Comparison of ENCODE assay signal across 17 cellular contexts in genomic region chr7:21639206-21639868, GRCh38.
A peak's percentile ranks its signal among the peaks of the same experiment; 100 is the strongest.
DNase-seq lines count a peak whose midpoint lies in the region; ATAC-seq and TF ChIP-seq lines count a peak whose summit lies in the region.
"Had no signal": no experiment of that assay in that cellular context is flagged by ENCODE, and none has a peak within 500 bp of the region (broad histone marks: within the 10 kb centered on the region; RNA-seq: fewer than 3 reads in every experiment).

No MANE protein-coding gene starts in this region.

- H3K4me1 ChIP-seq in RWPE2 (ENCODE audit: insufficient read depth, poor library complexity, severe bottlenecking) (peaks cover 8% of the 10 kb centered on the region), parathyroid adenoma (peaks cover 94% of the 10 kb centered on the region)
- H3K4me1 ChIP-seq: BE2C had no signal

- H3K27me3 ChIP-seq in RWPE2 (ENCODE audit: insufficient read depth, poor library complexity, severe bottlenecking) (no peaks in the 10 kb centered on the region), parathyroid adenoma (ENCODE audit: control insufficient read depth, insufficient read depth, low read length) (no peaks in the 10 kb centered on the region)

- H3K4me2 ChIP-seq in parathyroid adenoma (ENCODE audit: low read length) = peak overlapping the region; percentile 36
- H3K4me2 ChIP-seq: A549, GM23338 had no signal

- H2AFZ ChIP-seq in parathyroid adenoma = no peak overlapping the region
- H2AFZ ChIP-seq: GM23338 had no signal

- ATAC-seq in RWPE2 (ENCODE audit: low read depth) (peak; percentile 38; the same call in 1 of the 3 replicates), GM19397 (IDR thresholded peaks at IDR 0.05; ENCODE audit: unreplicated experiment) (no peak)
- ATAC-seq: A549; CD8-positive, alpha-beta T cell; GM23338 had no signal

- TF ChIP-seq CTCF in RWPE2 (IDR thresholded peaks at IDR 0.05; ENCODE audit: poor library complexity, severe bottlenecking) (no peak), parathyroid adenoma (IDR thresholded peaks at IDR 0.05) (no peak)

- peak; percentile 6 for DNase-seq in EH (ENCODE audit: low read depth)
- DNase-seq in RWPE2 (ENCODE audit: low spot score) = no peak
- DNase-seq in iris pigment epithelial cell (ENCODE audit: low read depth) = peak; percentile 61
- no peak for DNase-seq in activated CD4-positive, CD25-positive, alpha-beta regulatory T cell (lab: John Stamatoyannopoulos, UW)
- no peak for DNase-seq in NK-92 treated with Interleukin-12 subunit alpha and Interleukin-12 subunit beta, amount 100 ng/mL, for 24 hours (lab: John Stamatoyannopoulos, UW)
- DNase-seq: BE2C; CD8-positive, alpha-beta T cell; COR-L47; DMS153; DND-41; GF-D8; H7 had no signal

- H3K36me3 ChIP-seq in RWPE2 (ENCODE audit: low read depth) = no peaks in the 10 kb centered on the region
- H3K36me3 ChIP-seq in parathyroid adenoma (ENCODE audit: control insufficient read depth, insufficient read depth, low read length) = peaks cover 16% of the 10 kb centered on the region
- H3K36me3 ChIP-seq: BE2C had no signal

- peaks cover 23% of the 10 kb centered on the region for H3K79me2 ChIP-seq in parathyroid adenoma

- H3K27ac ChIP-seq in RWPE2 (ENCODE audit: poor library complexity, severe bottlenecking) (peak overlapping the region; percentile 21), parathyroid adenoma (peak overlapping the region; percentile 100)
- H3K27ac ChIP-seq: A549, HL-60 had no signal

- H3K4me3 ChIP-seq in RWPE2 (ENCODE audit: severe bottlenecking) (no peak overlapping the region), parathyroid adenoma (ENCODE audit: low read depth, low read length) (peak overlapping the region; percentile 20)
- H3K4me3 ChIP-seq: A549, GM23338 had no signal

- peak overlapping the region; percentile 38 for H3K9ac ChIP-seq in parathyroid adenoma

- H3K9me3 ChIP-seq in RWPE2 (ENCODE audit: severe bottlenecking) (no peaks in the 10 kb centered on the region), parathyroid adenoma (ENCODE audit: control insufficient read depth, low read length) (no peaks in the 10 kb centered on the region)
- H3K9me3 ChIP-seq: A549, BE2C had no signal

Comparison
In these comparisons a context has a peak if more than half of its experiments do, and no peak if none do; other contexts are left out.
1. DNase-seq: peak in EH (single experiment) and iris pigment epithelial cell (single experiment); none in RWPE2 (single experiment), activated CD4-positive, CD25-positive, alpha-beta regulatory T cell (0 of 4) and NK-92 treated with Interleukin-12 subunit alpha and Interleukin-12 subunit beta, amount 100 ng/mL, for 24 hours (single experiment).